Comparison of ENCODE assay signal across 1 cellular context in the genomic region with DNA sequence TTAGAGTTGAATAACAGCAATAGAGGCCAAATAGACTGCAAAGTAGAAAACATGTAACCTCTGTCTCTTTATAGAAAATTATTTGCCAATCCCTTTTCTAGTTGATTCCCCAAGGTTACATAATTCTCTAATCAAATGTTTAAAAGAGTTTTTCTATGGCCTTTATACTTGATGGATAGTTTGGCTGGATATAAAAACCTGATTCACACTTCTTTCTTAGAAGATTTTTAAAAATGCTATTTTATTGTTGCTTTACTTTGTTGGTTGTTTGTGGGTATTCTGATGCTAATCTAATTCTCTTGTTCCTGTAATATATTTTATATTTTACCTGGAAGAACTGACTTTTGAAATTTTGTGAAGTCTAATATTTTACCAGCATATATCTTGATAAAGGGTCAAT.
A peak's percentile ranks its signal among the peaks of the same experiment; 100 is the strongest.
TF ChIP-seq lines count a peak whose summit lies in the region.

No MANE protein-coding gene starts in this region.

TF ChIP-seq in K562, 482 proteins besides CTCF, POLR2A, EP300 and RAD21 (continued from another document):
- TF ChIP-seq ZNF398 (CRISPR knock-in tag; IDR thresholded peaks at IDR 0.05) (no peak), KDM2B (CRISPR knock-in tag; IDR thresholded peaks at IDR 0.05) (no peak), ARID1B (IDR thresholded peaks at IDR 0.05) (no peak), ARID3B (CRISPR knock-in tag; IDR thresholded peaks at IDR 0.05; ENCODE audit: borderline replicate concordance) (no peak), HMG20A (CRISPR knock-in tag; conservative IDR thresholded peaks at IDR 0.05) (no peak), ZC3H8 (IDR thresholded peaks at IDR 0.05) (no peak), ZNF274 (IDR thresholded peaks at IDR 0.05; ENCODE audit: borderline replicate concordance, low read depth, low read length) (no peak), ZFP1 (CRISPR knock-in tag; IDR thresholded peaks at IDR 0.05) (peak; percentile 94), NR4A1 (CRISPR knock-in tag; IDR thresholded peaks at IDR 0.05) (no peak), NR4A1 (tag; IDR thresholded peaks at IDR 0.05) (no peak)
- TF ChIP-seq, protein P1, sequence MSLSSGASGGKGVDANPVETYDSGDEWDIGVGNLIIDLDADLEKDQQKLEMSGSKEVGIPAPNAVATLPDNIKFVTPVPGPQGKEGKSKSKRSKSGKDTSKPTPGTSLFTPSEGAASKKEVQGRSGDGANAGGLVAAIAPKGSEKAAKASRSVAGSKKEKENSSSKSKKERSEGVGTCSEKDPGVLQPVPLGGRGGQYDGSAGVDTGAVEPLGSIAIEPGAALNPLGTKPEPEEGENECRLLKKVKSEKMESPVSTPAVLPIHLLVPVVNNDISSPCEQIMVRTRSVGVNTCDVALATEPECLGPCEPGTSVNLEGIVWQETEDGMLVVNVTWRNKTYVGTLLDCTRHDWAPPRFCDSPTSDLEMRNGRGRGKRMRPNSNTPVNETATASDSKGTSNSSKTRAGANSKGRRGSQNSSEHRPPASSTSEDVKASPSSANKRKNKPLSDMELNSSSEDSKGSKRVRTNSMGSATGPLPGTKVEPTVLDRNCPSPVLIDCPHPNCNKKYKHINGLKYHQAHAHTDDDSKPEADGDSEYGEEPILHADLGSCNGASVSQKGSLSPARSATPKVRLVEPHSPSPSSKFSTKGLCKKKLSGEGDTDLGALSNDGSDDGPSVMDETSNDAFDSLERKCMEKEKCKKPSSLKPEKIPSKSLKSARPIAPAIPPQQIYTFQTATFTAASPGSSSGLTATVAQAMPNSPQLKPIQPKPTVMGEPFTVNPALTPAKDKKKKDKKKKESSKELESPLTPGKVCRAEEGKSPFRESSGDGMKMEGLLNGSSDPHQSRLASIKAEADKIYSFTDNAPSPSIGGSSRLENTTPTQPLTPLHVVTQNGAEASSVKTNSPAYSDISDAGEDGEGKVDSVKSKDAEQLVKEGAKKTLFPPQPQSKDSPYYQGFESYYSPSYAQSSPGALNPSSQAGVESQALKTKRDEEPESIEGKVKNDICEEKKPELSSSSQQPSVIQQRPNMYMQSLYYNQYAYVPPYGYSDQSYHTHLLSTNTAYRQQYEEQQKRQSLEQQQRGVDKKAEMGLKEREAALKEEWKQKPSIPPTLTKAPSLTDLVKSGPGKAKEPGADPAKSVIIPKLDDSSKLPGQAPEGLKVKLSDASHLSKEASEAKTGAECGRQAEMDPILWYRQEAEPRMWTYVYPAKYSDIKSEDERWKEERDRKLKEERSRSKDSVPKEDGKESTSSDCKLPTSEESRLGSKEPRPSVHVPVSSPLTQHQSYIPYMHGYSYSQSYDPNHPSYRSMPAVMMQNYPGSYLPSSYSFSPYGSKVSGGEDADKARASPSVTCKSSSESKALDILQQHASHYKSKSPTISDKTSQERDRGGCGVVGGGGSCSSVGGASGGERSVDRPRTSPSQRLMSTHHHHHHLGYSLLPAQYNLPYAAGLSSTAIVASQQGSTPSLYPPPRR (CRISPR knock-in tag; IDR thresholded peaks at IDR 0.05; ENCODE audit: borderline replicate concordance), result no peak
